ENCODE assay signal across 36 cellular contexts in genomic region chr11:19162946-19163345, GRCh38. TPM values are rescaled to one million over a fixed set of nuclear protein-coding genes. Genes with fewer than 3 reads are reported as not detected.
"Had no signal": no experiment of that assay in that cellular context is flagged by ENCODE, and none has a peak within 500 bp of the region (broad histone marks: within the 10 kb centered on the region; RNA-seq: fewer than 3 reads in every experiment).

No MANE protein-coding gene starts in this region.

- ATAC-seq: heart right ventricle; left lobe of liver; natural killer cell; pancreas; stimulated activated naive CD8-positive, alpha-beta T cell treated with anti-CD3 and anti-CD28 coated beads, Interleukin-15, amount 100 ng/mL, for 72 hours; upper lobe of right lung had no signal

- H3K4me3 Mint-ChIP-seq: dendritic cell treated with granulocyte-macrophage colony-stimulating factor and Interleukin-4, amounts not matched to agents 40 ng/mL and 50 ng/mL, for 4 days; endodermal cell; memory B cell; natural killer cell; stimulated activated naive CD8-positive, alpha-beta T cell treated with anti-CD3 and anti-CD28 coated beads, Interleukin-15, amount 100 ng/mL, for 72 hours had no signal

- H3K36me3 ChIP-seq: pancreas, right lobe of liver, uterus had no signal

- H3K4me1 Mint-ChIP-seq: endodermal cell, memory B cell had no signal

- H3K27ac ChIP-seq: colonic mucosa, esophagus muscularis mucosa, heart right ventricle, pancreas, right lobe of liver, suprapubic skin, transverse colon, upper lobe of right lung, uterus had no signal

- H3K4me1 ChIP-seq: colonic mucosa, esophagus muscularis mucosa, suprapubic skin, transverse colon, upper lobe of right lung, uterus had no signal

- H3K27me3 ChIP-seq: colonic mucosa, esophagus muscularis mucosa, heart right ventricle, pancreas, right lobe of liver, suprapubic skin, transverse colon, upper lobe of right lung, uterus had no signal

- H3K4me3 ChIP-seq: colonic mucosa, esophagus muscularis mucosa, heart right ventricle, lung, pancreas, right lobe of liver, smooth muscle cell, suprapubic skin, transverse colon, upper lobe of right lung, uterus had no signal

- FAIRE-seq: endothelial cell of umbilical vein, islet of Langerhans, pancreas had no signal

- H3K9me3 Mint-ChIP-seq: dendritic cell treated with granulocyte-macrophage colony-stimulating factor and Interleukin-4, amounts not matched to agents 40 ng/mL and 50 ng/mL, for 4 days; endodermal cell; memory B cell; natural killer cell; stimulated activated naive CD8-positive, alpha-beta T cell treated with anti-CD3 and anti-CD28 coated beads, Interleukin-15, amount 100 ng/mL, for 72 hours had no signal

- H3K27ac Mint-ChIP-seq: dendritic cell treated with granulocyte-macrophage colony-stimulating factor and Interleukin-4, amounts not matched to agents 40 ng/mL and 50 ng/mL, for 4 days; endodermal cell; memory B cell; natural killer cell; stimulated activated naive CD8-positive, alpha-beta T cell treated with anti-CD3 and anti-CD28 coated beads, Interleukin-15, amount 100 ng/mL, for 72 hours had no signal

- H3K27me3 Mint-ChIP-seq: dendritic cell treated with granulocyte-macrophage colony-stimulating factor and Interleukin-4, amounts not matched to agents 40 ng/mL and 50 ng/mL, for 4 days; memory B cell; stimulated activated naive CD8-positive, alpha-beta T cell treated with anti-CD3 and anti-CD28 coated beads, Interleukin-15, amount 100 ng/mL, for 72 hours had no signal

- H3K4me2 ChIP-seq: smooth muscle cell had no signal

- DNase-seq: colonic mucosa; effector CD8-positive, alpha-beta T cell; endodermal cell; glutamatergic neuron; heart right ventricle; hippocampal formation; natural killer cell; occipital lobe; pancreas; right lobe of liver; stimulated activated CD4-positive, alpha-beta T cell treated with anti-CD3 and anti-CD28 coated beads, Interleukin-12 subunit alpha, Interleukin-12 subunit beta, amount 100 ng/mL, for 4 hours; stimulated activated CD4-positive, alpha-beta T cell treated with anti-CD3 and anti-CD28 coated beads, Interleukin-1b, Interleukin-23, amount 100 ng/mL, for 48 hours; stimulated activated CD4-positive, alpha-beta T cell treated with anti-CD3 and anti-CD28 coated beads, Interleukin-4, amount 100 ng/mL, for 1 hour; stimulated activated CD8-positive, alpha-beta memory T cell treated with anti-CD3 and anti-CD28 coated beads, Interleukin-4, amount 100 ng/mL, for 48 hours; stimulated activated naive CD4-positive, alpha-beta T cell; stimulated activated naive CD8-positive, alpha-beta T cell treated with anti-CD3 and anti-CD28 coated beads, Interleukin-15, amount 100 ng/mL, for 72 hours; transverse colon; upper lobe of right lung; uterus had no signal

RNA-seq across cellular contexts. Expression of gene CSRP3, which starts 38.8 kb away (rescaled TPM):
- total RNA-seq: endodermal cell, endothelial cell of umbilical vein, epithelial cell of proximal tubule, esophagus muscularis mucosa, fibroblast of lung, kidney epithelial cell, left lobe of liver, mononuclear cell, natural killer cell, posterior vena cava, pulmonary artery endothelial cell, smooth muscle cell, suprapubic skin, transverse colon, upper lobe of right lung, uterus had no signal
- polyA plus RNA-seq: endothelial cell of umbilical vein, fibroblast of lung, liver, neural cell, smooth muscle cell had no signal
